ENCODE assay signal across 20 cellular contexts in genomic region chr14:64873506-64874220, GRCh38. TPM values are rescaled to one million over a fixed set of nuclear protein-coding genes. Genes with fewer than 3 reads are reported as not detected.
A peak's percentile ranks its signal among the peaks of the same experiment; 100 is the strongest.
DNase-seq lines count a peak whose midpoint lies in the region; ATAC-seq and TF ChIP-seq lines count a peak whose summit lies in the region.
"Had no signal": no experiment of that assay in that cellular context is flagged by ENCODE, and none has a peak within 500 bp of the region (broad histone marks: within the 10 kb centered on the region; RNA-seq: fewer than 3 reads in every experiment).

No MANE protein-coding gene starts in this region.

- H3K9ac ChIP-seq in skeletal muscle tissue (ENCODE audit: low read depth in 1 of 3, low read length in 3 of 3) (peak overlapping the region in 1 of 3 donors; percentile 25), mammary epithelial cell (ENCODE audit: insufficient read depth, low read length) (no peak overlapping the region)

- 58% methylated on average over 3 of the region's 3 CpGs for WGBS in mammary epithelial cell (ENCODE audit: low coverage, missing lambda C conversion rate)

- dilution Hi-C loops in mammary epithelial cell (cut with HindIII; ENCODE audit: low sequenced_read_pairs), result loop anchor here (5.0 kb wide), 1 partner anchor 91 kb away; no protein-coding TSS in a partner anchor

- no peak overlapping the region for H2AFZ ChIP-seq in mammary epithelial cell (ENCODE audit: low read depth, low read length)
- H2AFZ ChIP-seq: GM23338, PC-9 had no signal

- DNase-seq in GM04503 (ENCODE audit: low read depth), result peak; percentile 5
- DNase-seq in fibroblast of villous mesenchyme (ENCODE audit: low read depth), result peak; percentile 62
- no peak for DNase-seq in activated T-cell treated with anti-CD3 and anti-CD28 coated beads, Interleukin-2, amount 50 U/mL, for 1 hour
- no peak for DNase-seq in mammary epithelial cell
- DNase-seq in NCI-H69 (lab: John Stamatoyannopoulos, UW), result no peak
- DNase-seq: ACHN, COR-L47, DMS 273 treated with DMSO at 0.1 percent for 48 hours, DND-41, GDM1, HCEC 1CT, NCI-H1417, NCI-H187, NCI-H226, NCI-H524, PC-9 had no signal

- no peak overlapping the region for H3K4me2 ChIP-seq in mammary epithelial cell (ENCODE audit: insufficient read depth, low read depth, low read length)
- H3K4me2 ChIP-seq: GM23338, PC-9 had no signal

- H3K9me3 ChIP-seq in skeletal muscle tissue (ENCODE audit: control insufficient read depth in 3 of 3, low read length in 3 of 3) (no peaks in the 10 kb centered on the region), mammary epithelial cell (replicated peaks; ENCODE audit: insufficient read depth, low read length) (peaks cover 6% of the 10 kb centered on the region)

- peak; percentile 50; the same call in 2 of the 3 replicates for ATAC-seq in SK-N-SH treated with all-trans-retinoic acid at 6 μM for 48 hours
- ATAC-seq: GM12878, GM23338 had no signal

- intact Hi-C loops in mammary epithelial cell (cut with micrococcal nuclease), result no loop called here

- TF ChIP-seq CTCF in fibroblast of villous mesenchyme (IDR thresholded peaks at IDR 0.05; ENCODE audit: insufficient read depth, low read depth, low read length), result no peak
- TF ChIP-seq CTCF in mammary epithelial cell (conservative IDR thresholded peaks at IDR 0.05 in 1 of 2, IDR thresholded peaks at IDR 0.05 in 1 of 2; ENCODE audit: extremely low read depth in 1 of 2, insufficient read depth in 1 of 2, low read depth in 1 of 2, low read length in 2 of 2), result no peak

- BruUV-seq in mammary epithelial cell (replicated peaks; lab: Mats Ljungman, UMichigan), result no TSS peak

- in situ Hi-C loops in mammary epithelial cell (cut with MboI; ENCODE audit: low sequenced_read_pairs in 2 of 2), result no loop called here

- H3K27me3 ChIP-seq in skeletal muscle tissue (ENCODE audit: control insufficient read depth in 3 of 3, insufficient read depth in 3 of 3, low read length in 3 of 3), result peaks cover 0 to 6% (median 0%) of the 10 kb centered on the region in 3 donors
- H3K27me3 ChIP-seq in mammary epithelial cell (ENCODE audit: insufficient read depth, low read length), result peaks cover 6% of the 10 kb centered on the region

- H4K20me1 ChIP-seq in mammary epithelial cell (ENCODE audit: insufficient read depth, low read length), result no peaks in the 10 kb centered on the region

- CTCF ChIA-PET in mammary epithelial cell (lab: Charles Lee; ENCODE audit: low non-redundant PET), result no interaction called here

- H3K4me3 ChIP-seq in fibroblast of villous mesenchyme (ENCODE audit: low read depth, low read length) (no peak overlapping the region), skeletal muscle tissue (ENCODE audit: low read length in 3 of 3) (no peak overlapping the region), mammary epithelial cell (replicated peaks in 1 of 3; ENCODE audit: insufficient read depth in 1 of 3, low read depth in 2 of 3, low read length in 3 of 3) (no peak overlapping the region)
- H3K4me3 ChIP-seq: GM12878, GM23338, PC-9 had no signal

- no peaks in the 10 kb centered on the region for H3K79me2 ChIP-seq in mammary epithelial cell (ENCODE audit: insufficient read depth, low read length)

- H3K36me3 ChIP-seq in skeletal muscle tissue (ENCODE audit: control insufficient read depth in 3 of 3, insufficient read depth in 3 of 3, low read length in 3 of 3) (no peaks in the 10 kb centered on the region), mammary epithelial cell (ENCODE audit: insufficient read depth, low read length) (no peaks in the 10 kb centered on the region)

- H3K4me1 ChIP-seq in skeletal muscle tissue (ENCODE audit: control insufficient read depth in 3 of 3, insufficient read depth in 3 of 3, low read length in 3 of 3) (peaks cover 42 to 72% (median 55%) of the 10 kb centered on the region in 3 donors), mammary epithelial cell (ENCODE audit: insufficient read depth, low read length) (no peaks in the 10 kb centered on the region)

- H3K27ac ChIP-seq in skeletal muscle tissue (ENCODE audit: low read depth, low read length) (peak overlapping the region; percentile 61), mammary epithelial cell (ENCODE audit: insufficient read depth, low read depth, low read length) (no peak overlapping the region)
- H3K27ac ChIP-seq: PC-9 had no signal

TF ChIP-seq in SK-N-SH treated with all-trans-retinoic acid at 6 μM for 48 hours, 23 proteins besides CTCF, POLR2A, EP300 and RAD21:
- TF ChIP-seq GLIS3 (CRISPR knock-in tag; IDR thresholded peaks at IDR 0.05), result no peak
- TF ChIP-seq ISL1 (CRISPR knock-in tag; IDR thresholded peaks at IDR 0.05), result 0 out of 2 replicates have a peak, but pooled peaks have one; percentile 17

RNA-seq across cellular contexts. Expression of gene SPTB, which starts 6.0 kb away (rescaled TPM):
- under 0.01 TPM in 2 replicates for total RNA-seq in fibroblast of villous mesenchyme
- 312 TPM for total RNA-seq in skeletal muscle tissue
- under 1 TPM; under 0.01 to 0.35 TPM for total RNA-seq in mammary epithelial cell
- polyA plus RNA-seq in mammary epithelial cell, result 0.06 TPM
- 0.93 TPM for polyA minus RNA-seq in mammary epithelial cell

RNA-seq across cellular contexts. Expression of gene CHURC1, which starts 40.6 kb away (rescaled TPM):
- total RNA-seq in fibroblast of villous mesenchyme (45.8 and 47.0 TPM in 2 replicates), skeletal muscle tissue (33.4 TPM), mammary epithelial cell (10 to 100 TPM; 49.9 to 55.7 TPM)
- 38.7 TPM for polyA plus RNA-seq in mammary epithelial cell
- polyA minus RNA-seq in mammary epithelial cell, result 1.7 TPM

Comparison
In these comparisons a context has a peak if more than half of its experiments do, and no peak if none do; other contexts are left out.
1. DNase-seq: peak in GM04503 (single experiment) and fibroblast of villous mesenchyme (single experiment); none in activated T-cell treated with anti-CD3 and anti-CD28 coated beads, Interleukin-2, amount 50 U/mL, for 1 hour (single experiment), mammary epithelial cell (single experiment) and NCI-H69 (single experiment).
2. RNA of gene SPTB, which starts 6.0 kb away (total RNA-seq): 312 TPM in skeletal muscle tissue (single experiment); under 0.01 to 0.35 TPM in mammary epithelial cell and under 0.01 TPM in fibroblast of villous mesenchyme; every median in the first group is over 100 times any median in the second.